In the genomic region with DNA sequence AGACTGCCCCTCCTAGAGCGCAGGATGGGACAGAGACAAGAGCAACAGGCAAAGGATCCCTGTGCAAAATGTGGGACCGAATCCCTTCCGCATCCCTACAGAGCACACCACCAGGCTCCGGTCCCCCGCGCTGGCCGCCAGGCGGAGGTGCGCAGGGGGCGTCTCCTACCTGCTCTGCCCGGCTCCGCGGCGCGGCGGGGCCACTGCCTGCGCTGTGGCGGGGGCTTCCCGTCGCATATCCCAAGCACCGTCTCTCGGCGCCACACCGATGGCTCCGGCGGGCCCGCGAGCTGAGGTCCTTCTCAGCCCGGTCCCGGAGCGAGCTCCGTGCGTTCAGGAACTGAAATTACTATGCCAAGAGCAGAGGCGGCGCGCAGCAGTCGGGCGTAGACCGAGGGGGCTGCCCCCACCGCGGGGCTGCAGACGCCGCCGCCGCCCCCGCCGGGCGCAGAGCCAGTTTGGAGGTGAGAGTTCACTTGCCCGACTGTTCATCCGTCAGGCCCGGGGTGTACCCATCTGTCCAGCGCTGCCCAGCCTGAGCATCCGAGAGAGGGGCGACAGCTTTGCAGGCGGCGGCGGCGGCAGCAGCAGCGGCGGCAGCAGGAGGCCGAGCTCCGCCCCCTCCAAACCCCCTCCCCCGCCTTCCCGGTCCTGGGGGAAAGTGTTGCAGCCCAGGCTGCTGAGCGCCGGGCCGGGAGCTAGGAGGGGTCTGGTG, we compare ENCODE assay signal across 1 cellular context.
TF ChIP-seq lines count a peak whose summit lies in the region.

GPRIN3 (minus strand) TSS at position 355 of the 715 bp plus-strand sequence. CDS start 57,690 bp downstream, outside the sequence.

TF ChIP-seq in WTC11, 78 proteins besides CTCF, POLR2A, EP300 and RAD21 (continued from another document):
- TF ChIP-seq, protein P1, sequence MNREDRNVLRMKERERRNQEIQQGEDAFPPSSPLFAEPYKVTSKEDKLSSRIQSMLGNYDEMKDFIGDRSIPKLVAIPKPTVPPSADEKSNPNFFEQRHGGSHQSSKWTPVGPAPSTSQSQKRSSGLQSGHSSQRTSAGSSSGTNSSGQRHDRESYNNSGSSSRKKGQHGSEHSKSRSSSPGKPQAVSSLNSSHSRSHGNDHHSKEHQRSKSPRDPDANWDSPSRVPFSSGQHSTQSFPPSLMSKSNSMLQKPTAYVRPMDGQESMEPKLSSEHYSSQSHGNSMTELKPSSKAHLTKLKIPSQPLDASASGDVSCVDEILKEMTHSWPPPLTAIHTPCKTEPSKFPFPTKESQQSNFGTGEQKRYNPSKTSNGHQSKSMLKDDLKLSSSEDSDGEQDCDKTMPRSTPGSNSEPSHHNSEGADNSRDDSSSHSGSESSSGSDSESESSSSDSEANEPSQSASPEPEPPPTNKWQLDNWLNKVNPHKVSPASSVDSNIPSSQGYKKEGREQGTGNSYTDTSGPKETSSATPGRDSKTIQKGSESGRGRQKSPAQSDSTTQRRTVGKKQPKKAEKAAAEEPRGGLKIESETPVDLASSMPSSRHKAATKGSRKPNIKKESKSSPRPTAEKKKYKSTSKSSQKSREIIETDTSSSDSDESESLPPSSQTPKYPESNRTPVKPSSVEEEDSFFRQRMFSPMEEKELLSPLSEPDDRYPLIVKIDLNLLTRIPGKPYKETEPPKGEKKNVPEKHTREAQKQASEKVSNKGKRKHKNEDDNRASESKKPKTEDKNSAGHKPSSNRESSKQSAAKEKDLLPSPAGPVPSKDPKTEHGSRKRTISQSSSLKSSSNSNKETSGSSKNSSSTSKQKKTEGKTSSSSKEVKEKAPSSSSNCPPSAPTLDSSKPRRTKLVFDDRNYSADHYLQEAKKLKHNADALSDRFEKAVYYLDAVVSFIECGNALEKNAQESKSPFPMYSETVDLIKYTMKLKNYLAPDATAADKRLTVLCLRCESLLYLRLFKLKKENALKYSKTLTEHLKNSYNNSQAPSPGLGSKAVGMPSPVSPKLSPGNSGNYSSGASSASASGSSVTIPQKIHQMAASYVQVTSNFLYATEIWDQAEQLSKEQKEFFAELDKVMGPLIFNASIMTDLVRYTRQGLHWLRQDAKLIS (CRISPR knock-in tag; IDR thresholded peaks at IDR 0.05; ENCODE audit: borderline replicate concordance): no peak
- peak; percentile 19; the same call in 1 of the 2 replicates for TF ChIP-seq SP1 (CRISPR knock-in tag; conservative IDR thresholded peaks at IDR 0.05)
- 0 out of 2 replicates have a peak, but pooled peaks have one; percentile 42 for TF ChIP-seq ZBTB21 (CRISPR knock-in tag; IDR thresholded peaks at IDR 0.05; ENCODE audit: borderline replicate concordance)
- TF ChIP-seq TP53 (CRISPR knock-in tag; IDR thresholded peaks at IDR 0.05): no peak
- no peak for TF ChIP-seq PREB (CRISPR knock-in tag; IDR thresholded peaks at IDR 0.05; ENCODE audit: borderline replicate concordance)
- TF ChIP-seq HMGXB4 (CRISPR knock-in tag; IDR thresholded peaks at IDR 0.05): peak; percentile 89; the same call in 1 of the 2 replicates
- 0 out of 2 replicates have a peak, but pooled peaks have one; percentile 23 for TF ChIP-seq TEAD1 (CRISPR knock-in tag; IDR thresholded peaks at IDR 0.05)
- TF ChIP-seq PRDM15 (CRISPR knock-in tag; IDR thresholded peaks at IDR 0.05): peak; percentile 75
- no peak for TF ChIP-seq CREM (CRISPR knock-in tag; IDR thresholded peaks at IDR 0.05)
- TF ChIP-seq, protein P2, sequence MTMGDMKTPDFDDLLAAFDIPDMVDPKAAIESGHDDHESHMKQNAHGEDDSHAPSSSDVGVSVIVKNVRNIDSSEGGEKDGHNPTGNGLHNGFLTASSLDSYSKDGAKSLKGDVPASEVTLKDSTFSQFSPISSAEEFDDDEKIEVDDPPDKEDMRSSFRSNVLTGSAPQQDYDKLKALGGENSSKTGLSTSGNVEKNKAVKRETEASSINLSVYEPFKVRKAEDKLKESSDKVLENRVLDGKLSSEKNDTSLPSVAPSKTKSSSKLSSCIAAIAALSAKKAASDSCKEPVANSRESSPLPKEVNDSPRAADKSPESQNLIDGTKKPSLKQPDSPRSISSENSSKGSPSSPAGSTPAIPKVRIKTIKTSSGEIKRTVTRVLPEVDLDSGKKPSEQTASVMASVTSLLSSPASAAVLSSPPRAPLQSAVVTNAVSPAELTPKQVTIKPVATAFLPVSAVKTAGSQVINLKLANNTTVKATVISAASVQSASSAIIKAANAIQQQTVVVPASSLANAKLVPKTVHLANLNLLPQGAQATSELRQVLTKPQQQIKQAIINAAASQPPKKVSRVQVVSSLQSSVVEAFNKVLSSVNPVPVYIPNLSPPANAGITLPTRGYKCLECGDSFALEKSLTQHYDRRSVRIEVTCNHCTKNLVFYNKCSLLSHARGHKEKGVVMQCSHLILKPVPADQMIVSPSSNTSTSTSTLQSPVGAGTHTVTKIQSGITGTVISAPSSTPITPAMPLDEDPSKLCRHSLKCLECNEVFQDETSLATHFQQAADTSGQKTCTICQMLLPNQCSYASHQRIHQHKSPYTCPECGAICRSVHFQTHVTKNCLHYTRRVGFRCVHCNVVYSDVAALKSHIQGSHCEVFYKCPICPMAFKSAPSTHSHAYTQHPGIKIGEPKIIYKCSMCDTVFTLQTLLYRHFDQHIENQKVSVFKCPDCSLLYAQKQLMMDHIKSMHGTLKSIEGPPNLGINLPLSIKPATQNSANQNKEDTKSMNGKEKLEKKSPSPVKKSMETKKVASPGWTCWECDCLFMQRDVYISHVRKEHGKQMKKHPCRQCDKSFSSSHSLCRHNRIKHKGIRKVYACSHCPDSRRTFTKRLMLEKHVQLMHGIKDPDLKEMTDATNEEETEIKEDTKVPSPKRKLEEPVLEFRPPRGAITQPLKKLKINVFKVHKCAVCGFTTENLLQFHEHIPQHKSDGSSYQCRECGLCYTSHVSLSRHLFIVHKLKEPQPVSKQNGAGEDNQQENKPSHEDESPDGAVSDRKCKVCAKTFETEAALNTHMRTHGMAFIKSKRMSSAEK (CRISPR knock-in tag; IDR thresholded peaks at IDR 0.05; ENCODE audit: borderline replicate concordance): no peak
- 0 out of 2 replicates have a peak, but pooled peaks have one; percentile 38 for TF ChIP-seq CBFB (CRISPR knock-in tag; IDR thresholded peaks at IDR 0.05; ENCODE audit: low read depth)
- TF ChIP-seq ZBTB43 (CRISPR knock-in tag; IDR thresholded peaks at IDR 0.05): no peak
- no peak for TF ChIP-seq RORB (CRISPR knock-in tag; IDR thresholded peaks at IDR 0.05)
- no peak for TF ChIP-seq NR3C1 (CRISPR knock-in tag; conservative IDR thresholded peaks at IDR 0.05; ENCODE audit: low read depth)
- TF ChIP-seq SMAD3 (CRISPR knock-in tag; IDR thresholded peaks at IDR 0.05; ENCODE audit: borderline replicate concordance): 0 out of 2 replicates have a peak, but pooled peaks have one; percentile 12
- TF ChIP-seq, protein P3, sequence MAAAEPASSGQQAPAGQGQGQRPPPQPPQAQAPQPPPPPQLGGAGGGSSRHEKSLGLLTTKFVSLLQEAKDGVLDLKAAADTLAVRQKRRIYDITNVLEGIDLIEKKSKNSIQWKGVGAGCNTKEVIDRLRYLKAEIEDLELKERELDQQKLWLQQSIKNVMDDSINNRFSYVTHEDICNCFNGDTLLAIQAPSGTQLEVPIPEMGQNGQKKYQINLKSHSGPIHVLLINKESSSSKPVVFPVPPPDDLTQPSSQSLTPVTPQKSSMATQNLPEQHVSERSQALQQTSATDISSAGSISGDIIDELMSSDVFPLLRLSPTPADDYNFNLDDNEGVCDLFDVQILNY (CRISPR knock-in tag; IDR thresholded peaks at IDR 0.05): no peak
- TF ChIP-seq EMX1 (CRISPR knock-in tag; IDR thresholded peaks at IDR 0.05): no peak
- TF ChIP-seq ZNF423 (CRISPR knock-in tag; IDR thresholded peaks at IDR 0.05): peak; percentile 57
- TF ChIP-seq NFATC4 (CRISPR knock-in tag; IDR thresholded peaks at IDR 0.05): no peak
